ENCODE assay signal across 13 cellular contexts in the genomic region with DNA sequence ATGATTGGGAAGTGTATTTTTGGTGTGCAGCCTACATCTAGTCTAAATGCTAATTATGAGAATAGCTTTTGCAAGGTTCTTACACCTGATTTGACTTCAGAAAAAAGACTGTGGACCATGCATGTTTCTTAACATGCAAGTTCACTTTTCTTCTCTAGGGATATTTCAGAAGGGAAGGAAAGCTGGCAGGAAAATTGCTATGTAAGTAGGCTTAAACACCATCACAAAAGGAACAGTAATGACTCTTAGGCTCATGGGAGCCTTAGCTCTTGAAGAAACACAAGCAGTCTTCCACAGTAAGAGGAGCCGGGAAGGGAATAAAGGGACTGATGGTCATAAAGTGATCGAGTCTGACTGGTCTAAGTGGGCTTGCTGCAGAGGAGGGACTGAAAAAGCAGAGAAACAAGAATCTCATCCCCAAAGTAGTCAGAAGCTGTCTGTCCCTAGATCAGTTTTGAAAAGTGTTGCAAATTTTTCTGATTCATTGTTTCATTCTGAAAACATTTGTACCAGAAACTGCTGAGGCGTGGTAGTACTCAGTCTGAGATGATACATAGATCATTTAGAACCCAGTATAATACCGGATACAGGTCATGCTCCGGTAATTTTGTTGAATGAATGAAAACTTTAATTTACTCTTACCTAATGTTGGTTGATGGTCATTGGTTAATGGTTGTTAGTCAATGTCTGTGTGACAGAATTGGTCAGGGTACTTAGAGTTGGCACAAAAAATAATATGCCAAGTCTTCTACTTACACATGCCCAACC. TPM values are rescaled to one million over a fixed set of nuclear protein-coding genes. Genes with fewer than 3 reads are reported as not detected.
DNase-seq lines count a peak whose midpoint lies in the region; ATAC-seq lines count a peak whose summit lies in the region.
"Had no signal": no experiment of that assay in that cellular context is flagged by ENCODE, and none has a peak within 500 bp of the region (broad histone marks: within the 10 kb centered on the region; RNA-seq: fewer than 3 reads in every experiment).

No MANE protein-coding gene starts in this region.

- H3K4me3 Mint-ChIP-seq in activated CD4-positive, alpha-beta T cell treated with anti-CD3 and anti-CD28 coated beads, Interleukin-2, amount 10 ng/mL, durations not matched to agents 24 days and 14 days = no peak overlapping the region
- no peak overlapping the region for H3K4me3 Mint-ChIP-seq in activated CD4-positive, alpha-beta T cell treated with anti-CD3 and anti-CD28 coated beads, Interleukin-2, amount 10 ng/mL, durations not matched to agents 7 days and 5 days
- H3K4me3 Mint-ChIP-seq in stimulated activated memory B cell treated with anti-CD40 and anti-IgM and Interleukin-4, amounts not matched to agents 10 μg/mL and 1 μg/mL and 100 μg/mL, for 72 hours = no peak overlapping the region
- H3K4me3 Mint-ChIP-seq: activated naive CD4-positive, alpha-beta T cell treated with anti-CD3 and anti-CD28 coated beads for 36 hours had no signal

- no peak for DNase-seq in activated CD4-positive, alpha-beta T cell treated with anti-CD3 and anti-CD28 coated beads, Interleukin-2, amount 10 ng/mL, durations not matched to agents 24 days and 14 days
- no peak for DNase-seq in activated CD4-positive, alpha-beta T cell treated with anti-CD3 and anti-CD28 coated beads, Interleukin-2, amount 10 ng/mL, durations not matched to agents 7 days and 5 days
- DNase-seq in NCI-H2196 (lab: John Stamatoyannopoulos, UW; ENCODE audit: unreplicated experiment) = no peak
- no peak for DNase-seq in Right ventricle myocardium superior
- DNase-seq in CD1c-positive myeloid dendritic cell (ENCODE audit: extremely low spot score) = no peak
- DNase-seq: activated CD4-positive, CD25-positive, alpha-beta regulatory T cell; activated naive CD4-positive, alpha-beta T cell treated with anti-CD3 and anti-CD28 coated beads for 36 hours; NCI-H510A treated with DMSO at 0.1 percent for 48 hours; SJCRH30; stimulated activated CD4-positive, alpha-beta T cell treated with anti-CD3 and anti-CD28 coated beads, Interleukin-1b, Interleukin-23, amount 100 ng/mL, for 48 hours had no signal

- peaks cover 4% of the 10 kb centered on the region for H3K4me1 Mint-ChIP-seq in activated CD4-positive, alpha-beta T cell treated with anti-CD3 and anti-CD28 coated beads, Interleukin-2, amount 10 ng/mL, durations not matched to agents 24 days and 14 days
- peaks cover 5% of the 10 kb centered on the region for H3K4me1 Mint-ChIP-seq in activated CD4-positive, alpha-beta T cell treated with anti-CD3 and anti-CD28 coated beads, Interleukin-2, amount 10 ng/mL, durations not matched to agents 7 days and 5 days
- peaks cover 16% of the 10 kb centered on the region for H3K4me1 Mint-ChIP-seq in stimulated activated memory B cell treated with anti-CD40 and anti-IgM and Interleukin-4, amounts not matched to agents 10 μg/mL and 1 μg/mL and 100 μg/mL, for 72 hours

- H3K27ac Mint-ChIP-seq in activated CD4-positive, alpha-beta T cell treated with anti-CD3 and anti-CD28 coated beads, Interleukin-2, amount 10 ng/mL, durations not matched to agents 24 days and 14 days = peak overlapping the region; percentile 39
- H3K27ac Mint-ChIP-seq in activated CD4-positive, alpha-beta T cell treated with anti-CD3 and anti-CD28 coated beads, Interleukin-2, amount 10 ng/mL, durations not matched to agents 7 days and 5 days = no peak overlapping the region
- no peak overlapping the region for H3K27ac Mint-ChIP-seq in stimulated activated memory B cell treated with anti-CD40 and anti-IgM and Interleukin-4, amounts not matched to agents 10 μg/mL and 1 μg/mL and 100 μg/mL, for 72 hours
- H3K27ac Mint-ChIP-seq: activated naive CD4-positive, alpha-beta T cell treated with anti-CD3 and anti-CD28 coated beads for 36 hours had no signal

- POLR2A ChIA-PET in activated CD4-positive, alpha-beta T cell treated with anti-CD3 and anti-CD28 coated beads, Interleukin-2, amount 10 ng/mL, durations not matched to agents 7 days and 5 days (lab: Charles Lee) = no interaction called here

- H3K27me3 Mint-ChIP-seq in activated CD4-positive, alpha-beta T cell treated with anti-CD3 and anti-CD28 coated beads, Interleukin-2, amount 10 ng/mL, durations not matched to agents 24 days and 14 days = no peaks in the 10 kb centered on the region
- no peaks in the 10 kb centered on the region for H3K27me3 Mint-ChIP-seq in activated CD4-positive, alpha-beta T cell treated with anti-CD3 and anti-CD28 coated beads, Interleukin-2, amount 10 ng/mL, durations not matched to agents 7 days and 5 days
- no peaks in the 10 kb centered on the region for H3K27me3 Mint-ChIP-seq in stimulated activated memory B cell treated with anti-CD40 and anti-IgM and Interleukin-4, amounts not matched to agents 10 μg/mL and 1 μg/mL and 100 μg/mL, for 72 hours

- peak; percentile 43 for ATAC-seq in HG02588 (IDR thresholded peaks at IDR 0.05; ENCODE audit: unreplicated experiment)
- peak; percentile 73 for ATAC-seq in HG03439 (IDR thresholded peaks at IDR 0.05; ENCODE audit: unreplicated experiment)
- peak; percentile 39 for ATAC-seq in stimulated activated memory B cell treated with anti-CD40 and anti-IgM and Interleukin-4, amounts not matched to agents 10 μg/mL and 1 μg/mL and 100 μg/mL, for 72 hours
- ATAC-seq in Right ventricle myocardium superior (ENCODE audit: poor library complexity) = no peak

- CTCF ChIA-PET in activated CD4-positive, alpha-beta T cell treated with anti-CD3 and anti-CD28 coated beads, Interleukin-2, amount 10 ng/mL, durations not matched to agents 7 days and 5 days (lab: Charles Lee) = interaction anchor here (0.8 to 2.4 kb wide), 3 partner anchors 10 to 110 kb away, joined by 3 to 7 read pairs (median 3); no protein-coding TSS in a partner anchor

- peaks cover 19% of the 10 kb centered on the region for H3K36me3 Mint-ChIP-seq in activated CD4-positive, alpha-beta T cell treated with anti-CD3 and anti-CD28 coated beads, Interleukin-2, amount 10 ng/mL, durations not matched to agents 24 days and 14 days (ENCODE audit: low read depth)
- H3K36me3 Mint-ChIP-seq in activated CD4-positive, alpha-beta T cell treated with anti-CD3 and anti-CD28 coated beads, Interleukin-2, amount 10 ng/mL, durations not matched to agents 7 days and 5 days (ENCODE audit: low read depth) = peaks cover 15% of the 10 kb centered on the region
- H3K36me3 Mint-ChIP-seq in stimulated activated memory B cell treated with anti-CD40 and anti-IgM and Interleukin-4, amounts not matched to agents 10 μg/mL and 1 μg/mL and 100 μg/mL, for 72 hours = peaks cover 20% of the 10 kb centered on the region

- no peaks in the 10 kb centered on the region for H3K9me3 Mint-ChIP-seq in activated CD4-positive, alpha-beta T cell treated with anti-CD3 and anti-CD28 coated beads, Interleukin-2, amount 10 ng/mL, durations not matched to agents 24 days and 14 days
- no peaks in the 10 kb centered on the region for H3K9me3 Mint-ChIP-seq in activated CD4-positive, alpha-beta T cell treated with anti-CD3 and anti-CD28 coated beads, Interleukin-2, amount 10 ng/mL, durations not matched to agents 7 days and 5 days
- H3K9me3 Mint-ChIP-seq in stimulated activated memory B cell treated with anti-CD40 and anti-IgM and Interleukin-4, amounts not matched to agents 10 μg/mL and 1 μg/mL and 100 μg/mL, for 72 hours = no peaks in the 10 kb centered on the region
- H3K9me3 Mint-ChIP-seq: activated naive CD4-positive, alpha-beta T cell treated with anti-CD3 and anti-CD28 coated beads for 36 hours had no signal

- intact Hi-C loops in activated CD4-positive, alpha-beta T cell treated with anti-CD3 and anti-CD28 coated beads, Interleukin-2, amount 10 ng/mL, durations not matched to agents 24 days and 14 days (cut with micrococcal nuclease) = loop anchor here (10.0 kb wide), 1 partner anchor 947 kb away; no protein-coding TSS in a partner anchor
- intact Hi-C loops in Right ventricle myocardium superior (cut with DNase I) = no loop called here

RNA-seq across cellular contexts. Expression of a gene that starts 40.9 kb away (rescaled TPM):
- total RNA-seq in activated CD4-positive, alpha-beta T cell treated with anti-CD3 and anti-CD28 coated beads, Interleukin-2, amount 10 ng/mL, durations not matched to agents 24 days and 14 days = 33.3 and 34.1 TPM in 2 replicates
- 10 to 100 TPM; 39.6 to 41.3 TPM for total RNA-seq in activated CD4-positive, alpha-beta T cell treated with anti-CD3 and anti-CD28 coated beads, Interleukin-2, amount 10 ng/mL, durations not matched to agents 7 days and 5 days
- total RNA-seq in Right ventricle myocardium superior = 184 TPM
